ENCODE assay signal across 8 cellular contexts in genomic region chr6:42453027-42453648, GRCh38. TPM values are rescaled to one million over a fixed set of nuclear protein-coding genes. Genes with fewer than 3 reads are reported as not detected.
DNase-seq lines count a peak whose midpoint lies in the region; TF ChIP-seq lines count a peak whose summit lies in the region.

No MANE protein-coding gene starts in this region.

- no peak for TF ChIP-seq CTCF in epithelial cell of esophagus (IDR thresholded peaks at IDR 0.05; ENCODE audit: insufficient read depth, low read depth, low read length, missing control alignments)

- peak overlapping the region; percentile 87 for H3K4me3 ChIP-seq in epithelial cell of esophagus (ENCODE audit: low read length)

- peak; percentile 97 for DNase-seq in AG20443 (ENCODE audit: low spot score)
- peak; percentile 70 for DNase-seq in GM19240 (ENCODE audit: insufficient read length, low spot score)
- peak; percentile 66 for DNase-seq in HT-29 (ENCODE audit: low spot score)
- peak; percentile 82 to 87 for DNase-seq in NOMO-1 (lab: John Stamatoyannopoulos, UW; ENCODE audit: unreplicated experiment in 2 of 2)
- peak; percentile 72 for DNase-seq in activated T-cell treated with anti-CD3 and anti-CD28 coated beads for 24 hours (ENCODE audit: low read depth)
- DNase-seq in epithelial cell of esophagus (ENCODE audit: low read depth), result peak; percentile 89
- DNase-seq in mucosa of gallbladder (ENCODE audit: low spot score), result peak; percentile 86
- DNase-seq in stimulated activated CD8-positive, alpha-beta memory T cell treated with anti-CD3 and anti-CD28 coated beads, Interleukin-4, amount 100 ng/mL, for 48 hours, result peak; percentile 83

RNA-seq across cellular contexts. Expression of gene TRERF1, which starts 1.4 kb away (rescaled TPM):
- 4.2 and 6.8 TPM in 2 replicates for total RNA-seq in HT-29 (2014; rRNA removed; shearing (Covaris generic))
- total RNA-seq in mucosa of gallbladder, result 7.7 TPM

Comparison
In these comparisons a context has a peak if more than half of its experiments do, and no peak if none do; other contexts are left out.
1. Peak in every context shown above with its lines: DNase-seq and H3K4me3 ChIP-seq.